Comparison of ENCODE assay signal across 18 cellular contexts in genomic region chr4:86963697-86964096, GRCh38. TPM values are rescaled to one million over a fixed set of nuclear protein-coding genes. Genes with fewer than 3 reads are reported as not detected.
DNase-seq lines count a peak whose midpoint lies in the region; ATAC-seq and TF ChIP-seq lines count a peak whose summit lies in the region.
"Had no signal": no experiment of that assay in that cellular context is flagged by ENCODE, and none has a peak within 500 bp of the region (broad histone marks: within the 10 kb centered on the region; RNA-seq: fewer than 3 reads in every experiment).

No MANE protein-coding gene starts in this region.

- no peak for TF ChIP-seq CTCF in dorsolateral prefrontal cortex (IDR thresholded peaks at IDR 0.05 in 54 of 56, conservative IDR thresholded peaks at IDR 0.05 in 2 of 56; ENCODE audit: low read depth in 1 of 56, partially characterized antibody in 56 of 56)

- no peak overlapping the region for H3K4me3 ChIP-seq in dorsolateral prefrontal cortex
- H3K4me3 ChIP-seq: uterus had no signal

- H3K4me3 Mint-ChIP-seq in activated T-helper 17 cell treated with anti-CD3 and anti-CD28 coated beads, Interleukin-2, amount 50 U/mL, for 72 hours, result peak overlapping the region; percentile 25
- H3K4me3 Mint-ChIP-seq: activated T-cell treated with anti-CD3 and anti-CD28 coated beads, Interleukin-2, amount 50 U/mL, for 4 hours; CD8-positive, alpha-beta T cell; T-cell had no signal

- peaks cover 30% of the 10 kb centered on the region for H3K36me3 Mint-ChIP-seq in activated T-helper 17 cell treated with anti-CD3 and anti-CD28 coated beads, Interleukin-2, amount 50 U/mL, for 72 hours (ENCODE audit: low read depth)

- intact Hi-C loops in dorsolateral prefrontal cortex (cut with DNase I), result no loop called here

- H3K27me3 ChIP-seq in dorsolateral prefrontal cortex, result no peaks in the 10 kb centered on the region
- H3K27me3 ChIP-seq: neutrophil, uterus had no signal

- peak overlapping the region; percentile 61 for H3K27ac Mint-ChIP-seq in activated T-helper 17 cell treated with anti-CD3 and anti-CD28 coated beads, Interleukin-2, amount 50 U/mL, for 72 hours
- H3K27ac Mint-ChIP-seq: CD8-positive, alpha-beta T cell; T-cell had no signal

- H3K4me1 Mint-ChIP-seq in activated T-helper 17 cell treated with anti-CD3 and anti-CD28 coated beads, Interleukin-2, amount 50 U/mL, for 72 hours, result peaks cover 23% of the 10 kb centered on the region

- peak; percentile 37 to 52 for ATAC-seq in activated CD4-positive, CD25-positive, alpha-beta regulatory T cell treated with anti-CD3 and anti-CD28 coated beads, Interleukin-2, amount 50 U/mL, for 24 hours
- ATAC-seq in activated T-helper 17 cell treated with anti-CD3 and anti-CD28 coated beads, Interleukin-2, amount 50 U/mL, for 72 hours (replicated peaks), result peak; percentile 85
- ATAC-seq: CD8-positive, alpha-beta T cell; T-cell had no signal

- no peak for DNase-seq in activated CD4-positive, CD25-positive, alpha-beta regulatory T cell (lab: John Stamatoyannopoulos, UW)
- peak; percentile 79 for DNase-seq in HK-2 (ENCODE audit: unreplicated experiment)
- DNase-seq in kidney glomerular epithelial cell (lab: John Stamatoyannopoulos, UW), result peak; percentile 89
- DNase-seq in NCI-H748 treated with DMSO at 0.1 percent for 48 hours (lab: John Stamatoyannopoulos, UW), result no peak
- no peak for DNase-seq in dorsolateral prefrontal cortex
- no peak for DNase-seq in mesenteric fat pad (ENCODE audit: low spot score)
- DNase-seq: 8988T; activated T-cell treated with anti-CD3 and anti-CD28 coated beads, Interleukin-2, amount 50 U/mL, for 4 hours; CD8-positive, alpha-beta T cell; cortex of kidney; NCI-H1105; OCI-M1; stimulated activated CD4-positive, alpha-beta T cell treated with anti-CD3 and anti-CD28 coated beads, Interleukin-4, amount 100 ng/mL, for 1 hour; T-cell; uterus had no signal

- H3K27ac ChIP-seq in dorsolateral prefrontal cortex, result no peak overlapping the region
- H3K27ac ChIP-seq: neutrophil, uterus had no signal

- no peaks in the 10 kb centered on the region for H3K27me3 Mint-ChIP-seq in activated T-helper 17 cell treated with anti-CD3 and anti-CD28 coated beads, Interleukin-2, amount 50 U/mL, for 72 hours
- H3K27me3 Mint-ChIP-seq: T-cell had no signal

- no peaks in the 10 kb centered on the region for H3K9me3 Mint-ChIP-seq in activated T-helper 17 cell treated with anti-CD3 and anti-CD28 coated beads, Interleukin-2, amount 50 U/mL, for 72 hours
- H3K9me3 Mint-ChIP-seq: activated T-cell treated with anti-CD3 and anti-CD28 coated beads, Interleukin-2, amount 50 U/mL, for 4 hours; CD8-positive, alpha-beta T cell; T-cell had no signal

RNA-seq across cellular contexts. Expression of gene AFF1, which starts 28.9 kb away (rescaled TPM):
- total RNA-seq in activated T-helper 17 cell treated with anti-CD3 and anti-CD28 coated beads, Interleukin-2, amount 50 U/mL, for 72 hours, result 10 to 100 TPM; 64.2 to 80.5 TPM
- 10 to 100 TPM; 37.6 to 89.2 (median 55.4) TPM for total RNA-seq in dorsolateral prefrontal cortex
- 122 TPM for total RNA-seq in mesenteric fat pad

Comparison
In these comparisons a context has a peak if more than half of its experiments do, and no peak if none do; other contexts are left out.
1. DNase-seq: peak in HK-2 (single experiment) and kidney glomerular epithelial cell (single experiment); none in activated CD4-positive, CD25-positive, alpha-beta regulatory T cell (0 of 4), NCI-H748 treated with DMSO at 0.1 percent for 48 hours (single experiment), dorsolateral prefrontal cortex (0 of 10) and mesenteric fat pad (single experiment).